8 cellular contexts compared by ENCODE assay signal in genomic region chr1:77888429-77889239, GRCh38. TPM values are rescaled to one million over a fixed set of nuclear protein-coding genes. Genes with fewer than 3 reads are reported as not detected.
DNase-seq lines count a peak whose midpoint lies in the region; ATAC-seq and TF ChIP-seq lines count a peak whose summit lies in the region.

Gene NEXN, plus strand, starts transcription at chr1:77888624. Its CDS starts 27,483 bp downstream, at chr1:77916107.

- H3K36me3 ChIP-seq in HCT116 (ENCODE audit: control insufficient read depth in 1 of 2, insufficient read depth in 2 of 2, low read length in 2 of 2) (no peaks in the 10 kb centered on the region), heart left ventricle (peaks cover 0 to 17% (median 5%) of the 10 kb centered on the region in 9 donors)

- WGBS in heart left ventricle, 4 donors, result 0 to 2% (median 0%) methylated on average over 19 to 62 of the region's 62 CpGs

- peaks cover 3 to 16% of the 10 kb centered on the region in 2 experiments; a peak in 3 of 4 replicates for H3K4me1 ChIP-seq in HCT116 (ENCODE audit: control insufficient read depth in 1 of 2, insufficient read depth in 2 of 2, low read length in 2 of 2)
- peaks cover 0 to 16% (median 2%) of the 10 kb centered on the region in 12 donors for H3K4me1 ChIP-seq in heart left ventricle

- H3K9ac ChIP-seq in HCT116 (ENCODE audit: low read length), result no peak within 1 kb of the TSS

- H3K9me2 ChIP-seq in HCT116 (ENCODE audit: insufficient read depth), result no peaks in the 10 kb centered on the region

- no peak within 1 kb of the TSS for H2AFZ ChIP-seq in HCT116 (ENCODE audit: low read depth, low read length, poor library complexity, severe bottlenecking)

- intact Hi-C loops in HCT116 (cut with micrococcal nuclease), result no loop called here
- intact Hi-C loops in heart left ventricle (cut with DNase I), result loop anchor here (1.0 to 10.0 kb wide), 4 partner anchors 51 to 56 kb away; no protein-coding TSS in a partner anchor

- TF ChIP-seq CTCF in GM10248 (IDR thresholded peaks at IDR 0.05; ENCODE audit: control extremely low read depth, extremely low read depth, low read depth, missing control alignments) (no peak), HCT116 (IDR thresholded peaks at IDR 0.05 in 2 of 3, conservative IDR thresholded peaks at IDR 0.05 in 1 of 3; ENCODE audit: borderline replicate concordance in 1 of 3, insufficient read depth in 1 of 3, low read depth in 2 of 3, low read length in 2 of 3) (no peak), heart left ventricle (IDR thresholded peaks at IDR 0.05) (peak in 1 of 12 donors; percentile 3), omental fat pad (IDR thresholded peaks at IDR 0.05) (no peak)

- H3K27me3 ChIP-seq in HCT116 (ENCODE audit: insufficient read depth, low read length) (no peaks in the 10 kb centered on the region), heart left ventricle (peaks cover 0 to 3% (median 0%) of the 10 kb centered on the region in 9 donors)

- POLR2A ChIA-PET in GM10248 (lab: Yijun Ruan, JAX), result no interaction called here
- POLR2A ChIA-PET in HCT116 (lab: Charles Lee), result no interaction called here

- TF ChIP-seq POLR2A in HCT116 (IDR thresholded peaks at IDR 0.05; ENCODE audit: borderline replicate concordance, extremely low read depth, insufficient read depth, insufficient read length) (no peak), heart left ventricle (IDR thresholded peaks at IDR 0.05) (peak in 1 of 2 donors; percentile 77)

- H3K4me3 ChIP-seq in HCT116 (replicated peaks in 1 of 2; ENCODE audit: low read depth in 1 of 2, low read length in 2 of 2) (no peak within 1 kb of the TSS), heart left ventricle (peak within 1 kb of the TSS; percentile 61 to 89 (median 80))

- CTCF ChIA-PET in GM10248 (lab: Yijun Ruan, JAX), result interaction anchor here (1.0 to 1.4 kb wide), 2 partner anchors 11 to 28 kb away, joined by 3 read pairs; no protein-coding TSS in a partner anchor
- CTCF ChIA-PET in HCT116 (lab: Charles Lee), result no interaction called here

- ATAC-seq in HCT116 (no peak), heart left ventricle (peak; percentile 86 to 93 (median 88)), omental fat pad (ENCODE audit: low FRiP score) (peak; percentile 66)

- H3K4me2 ChIP-seq in HCT116 (ENCODE audit: low read length), result peak within 1 kb of the TSS; percentile 21

- no peak for TF ChIP-seq RAD21 in HCT116 (IDR thresholded peaks at IDR 0.05; ENCODE audit: low read depth)

- H3K9me3 ChIP-seq in HCT116 (ENCODE audit: control insufficient read depth in 1 of 2, insufficient read depth in 1 of 2, low read depth in 1 of 2, low read length in 2 of 2) (no peaks in the 10 kb centered on the region), heart left ventricle (no peaks in the 10 kb centered on the region)

- BruUV-seq in HCT116 (replicated peaks; lab: Mats Ljungman, UMichigan), result no TSS peak

- H4K20me1 ChIP-seq in HCT116 (ENCODE audit: insufficient read depth), result no peaks in the 10 kb centered on the region

- DNase-seq in GM10248 (ENCODE audit: extremely low spot score), result peak; percentile 39
- no peak for DNase-seq in HCT116 (ENCODE audit: low read depth, low spot score)
- peak; percentile 18 for DNase-seq in NCI-H748 treated with DMSO at 0.1 percent for 48 hours (lab: John Stamatoyannopoulos, UW)
- DNase-seq in amniotic epithelial cell (ENCODE audit: low read depth), result peak; percentile 79
- DNase-seq in heart left ventricle, result peak; percentile 85 to 94 (median 90)
- peak; percentile 42 for DNase-seq in omental fat pad (ENCODE audit: low spot score)
- DNase-seq in NCI-H1694 treated with DMSO at 0.1 percent for 48 hours (lab: John Stamatoyannopoulos, UW), result no peak
- no peak for DNase-seq in T-helper 9 cell

- RAD21 ChIA-PET in HCT116 (lab: Charles Lee; ENCODE audit: low non-redundant PET in 1 of 2, low total read pairs in 2 of 2, uncharacterized antibody in 2 of 2, unreplicated experiment in 2 of 2), result no interaction called here

- H3K79me2 ChIP-seq in HCT116 (ENCODE audit: insufficient read depth, low read length), result no peaks in the 10 kb centered on the region

- H3K27ac ChIP-seq in HCT116 (ENCODE audit: low read depth, low read length) (no peak within 1 kb of the TSS), heart left ventricle (peak within 1 kb of the TSS; percentile 89 to 100 (median 97))

TF ChIP-seq in HCT116, 20 proteins besides CTCF, POLR2A, EP300 and RAD21:
- TF ChIP-seq TCF7L2 (IDR thresholded peaks at IDR 0.05; ENCODE audit: borderline replicate concordance, extremely low read depth, insufficient read depth, insufficient read length), result no peak
- no peak for TF ChIP-seq ZNF274 (IDR thresholded peaks at IDR 0.05; ENCODE audit: low read depth, low read length)
- TF ChIP-seq POLR2AphosphoS5 (IDR thresholded peaks at IDR 0.05; ENCODE audit: low read depth, low read length), result no peak
- TF ChIP-seq SIN3A (IDR thresholded peaks at IDR 0.05; ENCODE audit: low read depth), result no peak

RNA-seq across cellular contexts. Expression of gene NEXN, which starts in this region (rescaled TPM):
- total RNA-seq in HCT116 (2021; ENCODE audit: unreplicated experiment), result 0.15 TPM
- 0.07 and 0.13 TPM in 2 replicates for polyA plus RNA-seq in HCT116 (2012)
- 100 to 1,000 TPM; 224 to 470 (median 363) TPM for total RNA-seq in heart left ventricle
- 100 to 1,000 TPM; 430 to 935 TPM for polyA plus RNA-seq in heart left ventricle
- 10 to 100 TPM; 14.7 to 30.9 (median 19.0) TPM for total RNA-seq in omental fat pad

Comparison
In these comparisons a context has a peak if more than half of its experiments do, and no peak if none do; other contexts are left out.
1. RNA of gene NEXN (total RNA-seq): 224 to 470 TPM in heart left ventricle and 14.7 to 30.9 TPM in omental fat pad; 0.15 TPM in HCT116 (single experiment); every median in the first group is over 10 times any median in the second.
2. RNA of gene NEXN (total RNA-seq): 224 to 470 TPM in heart left ventricle; 14.7 to 30.9 TPM in omental fat pad; every median in the first group is over 4 times any median in the second.
3. DNase-seq: peak in GM10248 (single experiment), NCI-H748 treated with DMSO at 0.1 percent for 48 hours (single experiment), amniotic epithelial cell (single experiment), heart left ventricle (5 of 5) and omental fat pad (single experiment); none in HCT116 (single experiment), NCI-H1694 treated with DMSO at 0.1 percent for 48 hours (single experiment) and T-helper 9 cell (single experiment).
4. H3K4me3 ChIP-seq: peak in heart left ventricle (12 of 12); none in HCT116 (0 of 2).